20 cellular contexts compared by ENCODE assay signal in genomic region chr7:43694399-43694748, GRCh38. TPM values are rescaled to one million over a fixed set of nuclear protein-coding genes. Genes with fewer than 3 reads are reported as not detected.
A peak's percentile ranks its signal among the peaks of the same experiment; 100 is the strongest.
DNase-seq lines count a peak whose midpoint lies in the region; ATAC-seq, FAIRE-seq and TF ChIP-seq lines count a peak whose summit lies in the region.
"Had no signal": no experiment of that assay in that cellular context is flagged by ENCODE, and none has a peak within 500 bp of the region (broad histone marks: within the 10 kb centered on the region; RNA-seq: fewer than 3 reads in every experiment).

No MANE protein-coding gene starts in this region.

- intact Hi-C loops in Calu3 (cut with micrococcal nuclease; ENCODE audit: unreplicated experiment): no loop called here

- no peaks in the 10 kb centered on the region for H3K9me3 ChIP-seq in keratinocyte (ENCODE audit: control insufficient read depth, low read depth, low read length)

- CTCF ChIA-PET in Calu3 (lab: Charles Lee): interaction anchor here (0.6 to 1.8 kb wide), 2 partner anchors 69 to 112 kb away, joined by 3 to 8 read pairs; partner anchors contain the start of gene STK17A

- TF ChIP-seq CTCF in brain microvascular endothelial cell (IDR thresholded peaks at IDR 0.05; ENCODE audit: low read depth, low read length, missing control alignments) (no peak), keratinocyte (optimal IDR thresholded peaks at IDR 0.05 in 1 of 3, IDR thresholded peaks at IDR 0.05 in 1 of 3, conservative IDR thresholded peaks at IDR 0.05 in 1 of 3; ENCODE audit: extremely low read depth in 1 of 3, insufficient read depth in 2 of 3, low read length in 3 of 3) (no peak), Calu3 (IDR thresholded peaks at IDR 0.05; ENCODE audit: unreplicated experiment) (no peak)

- in situ Hi-C loops in brain microvascular endothelial cell (cut with HindIII; ENCODE audit: low pct_ligation_motif_present, low sequenced_read_pairs): no loop called here

- H3K36me3 ChIP-seq in brain microvascular endothelial cell (replicated peaks) (no peaks in the 10 kb centered on the region), keratinocyte (ENCODE audit: control insufficient read depth in 2 of 2, extremely low read depth in 1 of 2, insufficient read depth in 2 of 2, low read length in 2 of 2) (no peaks in the 10 kb centered on the region)
- H3K36me3 ChIP-seq: WERI-Rb-1 had no signal

- H3K27ac Mint-ChIP-seq in Calu3 (ENCODE audit: unreplicated experiment): no peak overlapping the region
- H3K27ac Mint-ChIP-seq: activated CD8-positive, alpha-beta memory T cell treated with anti-CD3 and anti-CD28 coated beads, Interleukin-2, amount 10 ng/mL, durations not matched to agents 7 days and 5 days; CD14-positive monocyte had no signal

- FAIRE-seq in keratinocyte (lab: Jason Lieb, UNC): no peak
- FAIRE-seq: colon, urothelium cell line had no signal

- peaks cover 31% of the 10 kb centered on the region for H3K4me1 ChIP-seq in keratinocyte (ENCODE audit: control insufficient read depth, extremely low read depth, insufficient read depth, low read length)

- no TSS peak for BruUV-seq in Calu3 (replicated peaks; lab: Mats Ljungman, UMichigan)

- peak overlapping the region; percentile 81 for H3K27ac ChIP-seq in brain microvascular endothelial cell
- no peak overlapping the region for H3K27ac ChIP-seq in keratinocyte (ENCODE audit: control insufficient read depth, insufficient read depth, low read length)
- H3K27ac ChIP-seq: WERI-Rb-1 had no signal

- H3K79me2 ChIP-seq in keratinocyte (ENCODE audit: control insufficient read depth, insufficient read depth, low read length): peaks cover 86% of the 10 kb centered on the region

- no peak overlapping the region for H3K4me3 Mint-ChIP-seq in Calu3 (ENCODE audit: low read depth, unreplicated experiment)
- H3K4me3 Mint-ChIP-seq: activated CD8-positive, alpha-beta memory T cell treated with anti-CD3 and anti-CD28 coated beads, Interleukin-2, amount 10 ng/mL, durations not matched to agents 7 days and 5 days; CD14-positive monocyte had no signal

- H3K9ac ChIP-seq in keratinocyte (ENCODE audit: control insufficient read depth, extremely low read depth, insufficient read depth, low read length): no peak overlapping the region

- no peaks in the 10 kb centered on the region for H3K27me3 Mint-ChIP-seq in Calu3 (ENCODE audit: unreplicated experiment)
- H3K27me3 Mint-ChIP-seq: activated CD8-positive, alpha-beta memory T cell treated with anti-CD3 and anti-CD28 coated beads, Interleukin-2, amount 10 ng/mL, durations not matched to agents 7 days and 5 days had no signal

- H3K27me3 ChIP-seq in brain microvascular endothelial cell (replicated peaks): no peaks in the 10 kb centered on the region
- no peaks in the 10 kb centered on the region for H3K27me3 ChIP-seq in keratinocyte (ENCODE audit: control insufficient read depth, extremely low read depth, insufficient read depth, low read length)

- H3K4me3 ChIP-seq in brain microvascular endothelial cell (ENCODE audit: low read depth, low read length): no peak overlapping the region
- no peak overlapping the region for H3K4me3 ChIP-seq in keratinocyte (ENCODE audit: control insufficient read depth in 2 of 3, extremely low read depth in 1 of 3, insufficient read depth in 2 of 3, low read depth in 1 of 3, low read length in 3 of 3)

- peaks cover 4% of the 10 kb centered on the region for H3K9me1 ChIP-seq in keratinocyte (ENCODE audit: control insufficient read depth, extremely low read depth, insufficient read depth, low read length)

- dilution Hi-C loops in keratinocyte (cut with MboI; ENCODE audit: extremely low pct_ligation_motif_present, low sequenced_read_pairs): no loop called here

- H2AFZ ChIP-seq in keratinocyte (ENCODE audit: control insufficient read depth, low read length): no peak overlapping the region

- no peaks in the 10 kb centered on the region for H3K4me1 Mint-ChIP-seq in Calu3 (ENCODE audit: low read depth, unreplicated experiment)
- H3K4me1 Mint-ChIP-seq: CD14-positive monocyte had no signal

- H3K9me3 Mint-ChIP-seq in Calu3 (ENCODE audit: low read depth, unreplicated experiment): no peaks in the 10 kb centered on the region
- H3K9me3 Mint-ChIP-seq: CD14-positive monocyte had no signal

- no peaks in the 10 kb centered on the region for H4K20me1 ChIP-seq in keratinocyte (ENCODE audit: control insufficient read depth, extremely low read depth, insufficient read depth, low read length)

- peak; percentile 51 for DNase-seq in AG08396 (ENCODE audit: low spot score)
- DNase-seq in HT1080 (ENCODE audit: low read depth): peak; percentile 79
- peak; percentile 70 for DNase-seq in brain microvascular endothelial cell
- DNase-seq in keratinocyte (ENCODE audit: low read depth, low spot score): no peak
- no peak for DNase-seq in NCI-H128 (lab: John Stamatoyannopoulos, UW; ENCODE audit: unreplicated experiment)
- no peak for DNase-seq in SHP77 (lab: John Stamatoyannopoulos, UW)
- DNase-seq in Calu3: no peak
- DNase-seq: activated CD8-positive, alpha-beta memory T cell treated with anti-CD3 and anti-CD28 coated beads, Interleukin-2, amount 10 ng/mL, durations not matched to agents 7 days and 5 days; activated naive CD4-positive, alpha-beta T cell treated with anti-CD3 and anti-CD28 coated beads, Interleukin-2, amount 50 U/mL, for 16 hours; foreskin melanocyte; KG1; NCI-H526; posterior cingulate gyrus; SIG-M5; stimulated activated CD4-positive, alpha-beta T cell treated with anti-CD3 and anti-CD28 coated beads, Interleukin-2, amount 100 ng/mL, for 24 hours; WERI-Rb-1 had no signal

- no peaks in the 10 kb centered on the region for H3K36me3 Mint-ChIP-seq in Calu3 (ENCODE audit: insufficient read depth, unreplicated experiment)
- H3K36me3 Mint-ChIP-seq: CD14-positive monocyte had no signal

- peak overlapping the region; percentile 31 for H3K4me2 ChIP-seq in keratinocyte (ENCODE audit: control insufficient read depth, extremely low read depth, insufficient read depth, low read depth, low read length)

- ATAC-seq in GM21360 (IDR thresholded peaks at IDR 0.05; ENCODE audit: unreplicated experiment): no peak
- ATAC-seq: activated CD8-positive, alpha-beta memory T cell treated with anti-CD3 and anti-CD28 coated beads, Interleukin-2, amount 10 ng/mL, durations not matched to agents 7 days and 5 days had no signal

RNA-seq across cellular contexts. Expression of gene COA1, which starts 34.9 kb away (rescaled TPM):
- total RNA-seq in HT1080 (2014; rRNA removed; shearing (Covaris generic)): 84.4 and 102 TPM in 2 replicates
- 140 and 152 TPM in 2 replicates for polyA plus RNA-seq in HT1080 (2015; cell fraction: cytosol; rRNA removed)
- 160 and 180 TPM in 2 replicates for polyA plus RNA-seq in HT1080 (2015; cell fraction: nucleus; rRNA removed)
- polyA plus RNA-seq in keratinocyte: 24.6 to 32.2 TPM (median 26.6 TPM) in 3 replicates
- 11.1 TPM for polyA plus RNA-seq in keratinocyte (2011; ENCODE audit: low read depth)
- 18.9 and 21.6 TPM in 2 replicates for polyA plus RNA-seq in keratinocyte (2011; cell fraction: cytosol; rRNA removed)
- polyA plus RNA-seq in keratinocyte (2011; cell fraction: nucleus; rRNA removed): 27.1 and 29.8 TPM in 2 replicates
- 36.7 and 42.2 TPM in 2 replicates for polyA plus RNA-seq in keratinocyte (2012; ENCODE audit: low replicate concordance)
- polyA minus RNA-seq in keratinocyte: 12.6 to 45.9 TPM (median 34.2 TPM) in 3 replicates
- polyA minus RNA-seq in keratinocyte (2011; cell fraction: cytosol; rRNA and poly(A)+ RNA removed): 13.8 TPM
- polyA minus RNA-seq in keratinocyte (2011; cell fraction: nucleus; rRNA and poly(A)+ RNA removed): 32.8 and 46.3 TPM in 2 replicates
- total RNA-seq in Calu3 (2022): 101 and 109 TPM in 2 replicates

Comparison
In these comparisons a context has a peak if more than half of its experiments do, and no peak if none do; other contexts are left out.
1. DNase-seq: peak in AG08396 (single experiment), HT1080 (single experiment) and brain microvascular endothelial cell (single experiment); none in keratinocyte (single experiment), NCI-H128 (single experiment), SHP77 (0 of 2) and Calu3 (single experiment).